In the genomic region with DNA sequence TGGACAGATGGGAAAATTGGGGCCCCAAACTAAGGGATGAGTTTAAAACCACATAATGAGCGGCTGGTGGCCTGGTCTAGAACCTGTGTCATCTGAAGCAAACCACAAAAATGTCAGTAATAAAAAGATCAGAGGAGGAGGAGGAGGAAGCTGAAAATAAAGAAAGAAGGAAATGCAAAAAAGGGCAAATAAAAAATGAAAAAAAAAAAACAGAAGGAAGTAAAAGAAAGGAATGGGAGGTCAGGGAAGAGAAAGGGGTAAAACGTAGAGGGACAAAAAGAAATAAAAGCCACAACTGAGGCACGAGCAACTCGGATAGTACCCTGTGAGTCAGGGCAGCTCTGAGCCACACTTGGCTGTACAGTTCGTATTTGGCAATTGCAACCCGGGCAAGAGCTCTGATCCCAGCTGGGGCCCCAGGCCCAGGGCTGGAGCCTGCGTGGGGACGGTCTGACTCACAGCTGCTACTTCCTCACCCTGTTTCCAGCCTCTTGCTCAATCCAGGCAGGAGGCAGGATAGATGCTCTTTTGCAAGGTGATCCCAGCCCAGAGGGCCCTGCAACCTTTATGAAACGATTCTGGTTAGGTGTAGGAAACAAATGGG, we compare ENCODE assay signal across 1 cellular context.
A peak's percentile ranks its signal among the peaks of the same experiment; 100 is the strongest.
TF ChIP-seq lines count a peak whose summit lies in the region.

No MANE protein-coding gene starts in this region.

TF ChIP-seq in HepG2, 621 proteins besides CTCF, POLR2A, EP300 and RAD21 (continued from another document and continues in another):
- TF ChIP-seq, protein P1, sequence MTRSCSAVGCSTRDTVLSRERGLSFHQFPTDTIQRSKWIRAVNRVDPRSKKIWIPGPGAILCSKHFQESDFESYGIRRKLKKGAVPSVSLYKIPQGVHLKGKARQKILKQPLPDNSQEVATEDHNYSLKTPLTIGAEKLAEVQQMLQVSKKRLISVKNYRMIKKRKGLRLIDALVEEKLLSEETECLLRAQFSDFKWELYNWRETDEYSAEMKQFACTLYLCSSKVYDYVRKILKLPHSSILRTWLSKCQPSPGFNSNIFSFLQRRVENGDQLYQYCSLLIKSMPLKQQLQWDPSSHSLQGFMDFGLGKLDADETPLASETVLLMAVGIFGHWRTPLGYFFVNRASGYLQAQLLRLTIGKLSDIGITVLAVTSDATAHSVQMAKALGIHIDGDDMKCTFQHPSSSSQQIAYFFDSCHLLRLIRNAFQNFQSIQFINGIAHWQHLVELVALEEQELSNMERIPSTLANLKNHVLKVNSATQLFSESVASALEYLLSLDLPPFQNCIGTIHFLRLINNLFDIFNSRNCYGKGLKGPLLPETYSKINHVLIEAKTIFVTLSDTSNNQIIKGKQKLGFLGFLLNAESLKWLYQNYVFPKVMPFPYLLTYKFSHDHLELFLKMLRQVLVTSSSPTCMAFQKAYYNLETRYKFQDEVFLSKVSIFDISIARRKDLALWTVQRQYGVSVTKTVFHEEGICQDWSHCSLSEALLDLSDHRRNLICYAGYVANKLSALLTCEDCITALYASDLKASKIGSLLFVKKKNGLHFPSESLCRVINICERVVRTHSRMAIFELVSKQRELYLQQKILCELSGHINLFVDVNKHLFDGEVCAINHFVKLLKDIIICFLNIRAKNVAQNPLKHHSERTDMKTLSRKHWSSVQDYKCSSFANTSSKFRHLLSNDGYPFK (CRISPR knock-in tag; IDR thresholded peaks at IDR 0.05; ENCODE audit: borderline replicate concordance), result no peak
- TF ChIP-seq KDM6A (CRISPR knock-in tag; IDR thresholded peaks at IDR 0.05; ENCODE audit: low read depth), result 0 out of 2 replicates have a peak, but pooled peaks have one; percentile 52
- no peak for TF ChIP-seq ZNF878 (CRISPR knock-in tag; IDR thresholded peaks at IDR 0.05)
- TF ChIP-seq ZNF816 (CRISPR knock-in tag; IDR thresholded peaks at IDR 0.05; ENCODE audit: borderline replicate concordance), result no peak
- peak; percentile 67; the same call in 1 of the 2 replicates for TF ChIP-seq TARDBP (CRISPR knock-in tag; IDR thresholded peaks at IDR 0.05)
- TF ChIP-seq KLF13 (CRISPR knock-in tag; IDR thresholded peaks at IDR 0.05), result no peak
- no peak for TF ChIP-seq PCBP2 (optimal IDR thresholded peaks at IDR 0.05; ENCODE audit: low read depth, low read length, poor library complexity, severe bottlenecking)
- no peak for TF ChIP-seq HNRNPLL (IDR thresholded peaks at IDR 0.05; ENCODE audit: low read depth, low read length, poor library complexity, severe bottlenecking)
- TF ChIP-seq, protein P2, sequence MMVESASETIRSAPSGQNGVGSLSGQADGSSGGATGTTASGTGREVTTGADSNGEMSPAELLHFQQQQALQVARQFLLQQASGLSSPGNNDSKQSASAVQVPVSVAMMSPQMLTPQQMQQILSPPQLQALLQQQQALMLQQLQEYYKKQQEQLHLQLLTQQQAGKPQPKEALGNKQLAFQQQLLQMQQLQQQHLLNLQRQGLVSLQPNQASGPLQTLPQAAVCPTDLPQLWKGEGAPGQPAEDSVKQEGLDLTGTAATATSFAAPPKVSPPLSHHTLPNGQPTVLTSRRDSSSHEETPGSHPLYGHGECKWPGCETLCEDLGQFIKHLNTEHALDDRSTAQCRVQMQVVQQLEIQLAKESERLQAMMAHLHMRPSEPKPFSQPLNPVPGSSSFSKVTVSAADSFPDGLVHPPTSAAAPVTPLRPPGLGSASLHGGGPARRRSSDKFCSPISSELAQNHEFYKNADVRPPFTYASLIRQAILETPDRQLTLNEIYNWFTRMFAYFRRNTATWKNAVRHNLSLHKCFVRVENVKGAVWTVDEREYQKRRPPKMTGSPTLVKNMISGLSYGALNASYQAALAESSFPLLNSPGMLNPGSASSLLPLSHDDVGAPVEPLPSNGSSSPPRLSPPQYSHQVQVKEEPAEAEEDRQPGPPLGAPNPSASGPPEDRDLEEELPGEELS (CRISPR knock-in tag; IDR thresholded peaks at IDR 0.05), result peak; percentile 65
- TF ChIP-seq, protein P3, sequence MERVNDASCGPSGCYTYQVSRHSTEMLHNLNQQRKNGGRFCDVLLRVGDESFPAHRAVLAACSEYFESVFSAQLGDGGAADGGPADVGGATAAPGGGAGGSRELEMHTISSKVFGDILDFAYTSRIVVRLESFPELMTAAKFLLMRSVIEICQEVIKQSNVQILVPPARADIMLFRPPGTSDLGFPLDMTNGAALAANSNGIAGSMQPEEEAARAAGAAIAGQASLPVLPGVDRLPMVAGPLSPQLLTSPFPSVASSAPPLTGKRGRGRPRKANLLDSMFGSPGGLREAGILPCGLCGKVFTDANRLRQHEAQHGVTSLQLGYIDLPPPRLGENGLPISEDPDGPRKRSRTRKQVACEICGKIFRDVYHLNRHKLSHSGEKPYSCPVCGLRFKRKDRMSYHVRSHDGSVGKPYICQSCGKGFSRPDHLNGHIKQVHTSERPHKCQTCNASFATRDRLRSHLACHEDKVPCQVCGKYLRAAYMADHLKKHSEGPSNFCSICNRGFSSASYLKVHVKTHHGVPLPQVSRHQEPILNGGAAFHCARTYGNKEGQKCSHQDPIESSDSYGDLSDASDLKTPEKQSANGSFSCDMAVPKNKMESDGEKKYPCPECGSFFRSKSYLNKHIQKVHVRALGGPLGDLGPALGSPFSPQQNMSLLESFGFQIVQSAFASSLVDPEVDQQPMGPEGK (CRISPR knock-in tag; IDR thresholded peaks at IDR 0.05), result peak; percentile 55; the same call in 1 of the 2 replicates
- TF ChIP-seq BORCS8-MEF2B (CRISPR knock-in tag; IDR thresholded peaks at IDR 0.05), result no peak
- peak; percentile 66; the same call in 1 of the 2 replicates for TF ChIP-seq ZNF768 (CRISPR knock-in tag; IDR thresholded peaks at IDR 0.05)
- no peak for TF ChIP-seq ZBTB1 (CRISPR knock-in tag; IDR thresholded peaks at IDR 0.05; ENCODE audit: borderline replicate concordance)
- TF ChIP-seq HNF4A (CRISPR knock-in tag; IDR thresholded peaks at IDR 0.05), result peak; percentile 70
- TF ChIP-seq ADNP (CRISPR knock-in tag; IDR thresholded peaks at IDR 0.05), result no peak
- 0 out of 2 replicates have a peak, but pooled peaks have one; percentile 23 for TF ChIP-seq ZNF766 (CRISPR knock-in tag; IDR thresholded peaks at IDR 0.05; ENCODE audit: borderline replicate concordance)
- no peak for TF ChIP-seq ZNF790 (CRISPR knock-in tag; IDR thresholded peaks at IDR 0.05; ENCODE audit: borderline replicate concordance)
- TF ChIP-seq ZNF124 (CRISPR knock-in tag; IDR thresholded peaks at IDR 0.05), result 0 out of 2 replicates have a peak, but pooled peaks have one; percentile 55
- peak; percentile 53 for TF ChIP-seq BCL6 (CRISPR knock-in tag; IDR thresholded peaks at IDR 0.05)
- no peak for TF ChIP-seq ZNF879 (CRISPR knock-in tag; IDR thresholded peaks at IDR 0.05)
- TF ChIP-seq, protein P4, sequence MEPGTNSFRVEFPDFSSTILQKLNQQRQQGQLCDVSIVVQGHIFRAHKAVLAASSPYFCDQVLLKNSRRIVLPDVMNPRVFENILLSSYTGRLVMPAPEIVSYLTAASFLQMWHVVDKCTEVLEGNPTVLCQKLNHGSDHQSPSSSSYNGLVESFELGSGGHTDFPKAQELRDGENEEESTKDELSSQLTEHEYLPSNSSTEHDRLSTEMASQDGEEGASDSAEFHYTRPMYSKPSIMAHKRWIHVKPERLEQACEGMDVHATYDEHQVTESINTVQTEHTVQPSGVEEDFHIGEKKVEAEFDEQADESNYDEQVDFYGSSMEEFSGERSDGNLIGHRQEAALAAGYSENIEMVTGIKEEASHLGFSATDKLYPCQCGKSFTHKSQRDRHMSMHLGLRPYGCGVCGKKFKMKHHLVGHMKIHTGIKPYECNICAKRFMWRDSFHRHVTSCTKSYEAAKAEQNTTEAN (CRISPR knock-in tag; conservative IDR thresholded peaks at IDR 0.05), result no peak
- TF ChIP-seq ETV6 (CRISPR knock-in tag; conservative IDR thresholded peaks at IDR 0.05), result 0 out of 2 replicates have a peak, but pooled peaks have one; percentile 31
- TF ChIP-seq ZNF335 (CRISPR knock-in tag; IDR thresholded peaks at IDR 0.05), result no peak
- TF ChIP-seq ZNF598 (CRISPR knock-in tag; IDR thresholded peaks at IDR 0.05; ENCODE audit: borderline replicate concordance), result peak; percentile 68; the same call in 1 of the 2 replicates
- TF ChIP-seq ZFP36L2 (CRISPR knock-in tag; IDR thresholded peaks at IDR 0.05), result no peak
- TF ChIP-seq SRY (CRISPR knock-in tag; IDR thresholded peaks at IDR 0.05), result no peak
- TF ChIP-seq, protein P5, sequence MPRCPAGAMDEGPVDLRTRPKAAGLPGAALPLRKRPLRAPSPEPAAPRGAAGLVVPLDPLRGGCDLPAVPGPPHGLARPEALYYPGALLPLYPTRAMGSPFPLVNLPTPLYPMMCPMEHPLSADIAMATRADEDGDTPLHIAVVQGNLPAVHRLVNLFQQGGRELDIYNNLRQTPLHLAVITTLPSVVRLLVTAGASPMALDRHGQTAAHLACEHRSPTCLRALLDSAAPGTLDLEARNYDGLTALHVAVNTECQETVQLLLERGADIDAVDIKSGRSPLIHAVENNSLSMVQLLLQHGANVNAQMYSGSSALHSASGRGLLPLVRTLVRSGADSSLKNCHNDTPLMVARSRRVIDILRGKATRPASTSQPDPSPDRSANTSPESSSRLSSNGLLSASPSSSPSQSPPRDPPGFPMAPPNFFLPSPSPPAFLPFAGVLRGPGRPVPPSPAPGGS (CRISPR knock-in tag; IDR thresholded peaks at IDR 0.05), result no peak
- TF ChIP-seq PPARG (CRISPR knock-in tag; conservative IDR thresholded peaks at IDR 0.05), result no peak
- TF ChIP-seq HMG20B (CRISPR knock-in tag; conservative IDR thresholded peaks at IDR 0.05), result peak; percentile 56; the same call in 1 of the 2 replicates
- no peak for TF ChIP-seq SP5 (CRISPR knock-in tag; IDR thresholded peaks at IDR 0.05; ENCODE audit: borderline replicate concordance, low read depth)
- TF ChIP-seq KLF12 (CRISPR knock-in tag; IDR thresholded peaks at IDR 0.05; ENCODE audit: borderline replicate concordance), result no peak
- TF ChIP-seq MED1 (CRISPR knock-in tag; IDR thresholded peaks at IDR 0.05), result peak; percentile 77
- TF ChIP-seq ZNF510 (CRISPR knock-in tag; IDR thresholded peaks at IDR 0.05; ENCODE audit: low read depth), result no peak
- peak; percentile 58; the same call in 1 of the 2 replicates for TF ChIP-seq ISL2 (CRISPR knock-in tag; IDR thresholded peaks at IDR 0.05)
- no peak for TF ChIP-seq ZNF543 (CRISPR knock-in tag; IDR thresholded peaks at IDR 0.05)
- TF ChIP-seq, protein P6, sequence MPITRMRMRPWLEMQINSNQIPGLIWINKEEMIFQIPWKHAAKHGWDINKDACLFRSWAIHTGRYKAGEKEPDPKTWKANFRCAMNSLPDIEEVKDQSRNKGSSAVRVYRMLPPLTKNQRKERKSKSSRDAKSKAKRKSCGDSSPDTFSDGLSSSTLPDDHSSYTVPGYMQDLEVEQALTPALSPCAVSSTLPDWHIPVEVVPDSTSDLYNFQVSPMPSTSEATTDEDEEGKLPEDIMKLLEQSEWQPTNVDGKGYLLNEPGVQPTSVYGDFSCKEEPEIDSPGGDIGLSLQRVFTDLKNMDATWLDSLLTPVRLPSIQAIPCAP (CRISPR knock-in tag; IDR thresholded peaks at IDR 0.05; ENCODE audit: low read depth), result no peak
- TF ChIP-seq NCOA1 (CRISPR knock-in tag; IDR thresholded peaks at IDR 0.05), result no peak
- TF ChIP-seq KDM3A (CRISPR knock-in tag; IDR thresholded peaks at IDR 0.05; ENCODE audit: low read depth), result peak; percentile 76; the same call in 1 of the 2 replicates
- TF ChIP-seq GABPA (IDR thresholded peaks at IDR 0.05; ENCODE audit: low read depth, low read length), result no peak
- no peak for TF ChIP-seq GABPA (CRISPR knock-in tag; IDR thresholded peaks at IDR 0.05; ENCODE audit: low read depth)
- TF ChIP-seq, protein P7, sequence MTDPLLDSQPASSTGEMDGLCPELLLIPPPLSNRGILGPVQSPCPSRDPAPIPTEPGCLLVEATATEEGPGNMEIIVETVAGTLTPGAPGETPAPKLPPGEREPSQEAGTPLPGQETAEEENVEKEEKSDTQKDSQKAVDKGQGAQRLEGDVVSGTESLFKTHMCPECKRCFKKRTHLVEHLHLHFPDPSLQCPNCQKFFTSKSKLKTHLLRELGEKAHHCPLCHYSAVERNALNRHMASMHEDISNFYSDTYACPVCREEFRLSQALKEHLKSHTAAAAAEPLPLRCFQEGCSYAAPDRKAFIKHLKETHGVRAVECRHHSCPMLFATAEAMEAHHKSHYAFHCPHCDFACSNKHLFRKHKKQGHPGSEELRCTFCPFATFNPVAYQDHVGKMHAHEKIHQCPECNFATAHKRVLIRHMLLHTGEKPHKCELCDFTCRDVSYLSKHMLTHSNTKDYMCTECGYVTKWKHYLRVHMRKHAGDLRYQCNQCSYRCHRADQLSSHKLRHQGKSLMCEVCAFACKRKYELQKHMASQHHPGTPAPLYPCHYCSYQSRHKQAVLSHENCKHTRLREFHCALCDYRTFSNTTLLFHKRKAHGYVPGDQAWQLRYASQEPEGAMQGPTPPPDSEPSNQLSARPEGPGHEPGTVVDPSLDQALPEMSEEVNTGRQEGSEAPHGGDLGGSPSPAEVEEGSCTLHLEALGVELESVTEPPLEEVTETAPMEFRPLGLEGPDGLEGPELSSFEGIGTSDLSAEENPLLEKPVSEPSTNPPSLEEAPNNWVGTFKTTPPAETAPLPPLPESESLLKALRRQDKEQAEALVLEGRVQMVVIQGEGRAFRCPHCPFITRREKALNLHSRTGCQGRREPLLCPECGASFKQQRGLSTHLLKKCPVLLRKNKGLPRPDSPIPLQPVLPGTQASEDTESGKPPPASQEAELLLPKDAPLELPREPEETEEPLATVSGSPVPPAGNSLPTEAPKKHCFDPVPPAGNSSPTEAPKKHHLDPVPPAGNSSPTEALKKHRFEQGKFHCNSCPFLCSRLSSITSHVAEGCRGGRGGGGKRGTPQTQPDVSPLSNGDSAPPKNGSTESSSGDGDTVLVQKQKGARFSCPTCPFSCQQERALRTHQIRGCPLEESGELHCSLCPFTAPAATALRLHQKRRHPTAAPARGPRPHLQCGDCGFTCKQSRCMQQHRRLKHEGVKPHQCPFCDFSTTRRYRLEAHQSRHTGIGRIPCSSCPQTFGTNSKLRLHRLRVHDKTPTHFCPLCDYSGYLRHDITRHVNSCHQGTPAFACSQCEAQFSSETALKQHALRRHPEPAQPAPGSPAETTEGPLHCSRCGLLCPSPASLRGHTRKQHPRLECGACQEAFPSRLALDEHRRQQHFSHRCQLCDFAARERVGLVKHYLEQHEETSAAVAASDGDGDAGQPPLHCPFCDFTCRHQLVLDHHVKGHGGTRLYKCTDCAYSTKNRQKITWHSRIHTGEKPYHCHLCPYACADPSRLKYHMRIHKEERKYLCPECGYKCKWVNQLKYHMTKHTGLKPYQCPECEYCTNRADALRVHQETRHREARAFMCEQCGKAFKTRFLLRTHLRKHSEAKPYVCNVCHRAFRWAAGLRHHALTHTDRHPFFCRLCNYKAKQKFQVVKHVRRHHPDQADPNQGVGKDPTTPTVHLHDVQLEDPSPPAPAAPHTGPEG (CRISPR knock-in tag; IDR thresholded peaks at IDR 0.05), result no peak
- peak; percentile 90 for TF ChIP-seq SALL1 (CRISPR knock-in tag; IDR thresholded peaks at IDR 0.05)
- TF ChIP-seq HIVEP1 (CRISPR knock-in tag; IDR thresholded peaks at IDR 0.05), result no peak
- peak; percentile 33; the same call in 1 of the 2 replicates for TF ChIP-seq MIER2 (CRISPR knock-in tag; IDR thresholded peaks at IDR 0.05)
- TF ChIP-seq ZFAT (CRISPR knock-in tag; conservative IDR thresholded peaks at IDR 0.05), result no peak
- TF ChIP-seq, protein P8, sequence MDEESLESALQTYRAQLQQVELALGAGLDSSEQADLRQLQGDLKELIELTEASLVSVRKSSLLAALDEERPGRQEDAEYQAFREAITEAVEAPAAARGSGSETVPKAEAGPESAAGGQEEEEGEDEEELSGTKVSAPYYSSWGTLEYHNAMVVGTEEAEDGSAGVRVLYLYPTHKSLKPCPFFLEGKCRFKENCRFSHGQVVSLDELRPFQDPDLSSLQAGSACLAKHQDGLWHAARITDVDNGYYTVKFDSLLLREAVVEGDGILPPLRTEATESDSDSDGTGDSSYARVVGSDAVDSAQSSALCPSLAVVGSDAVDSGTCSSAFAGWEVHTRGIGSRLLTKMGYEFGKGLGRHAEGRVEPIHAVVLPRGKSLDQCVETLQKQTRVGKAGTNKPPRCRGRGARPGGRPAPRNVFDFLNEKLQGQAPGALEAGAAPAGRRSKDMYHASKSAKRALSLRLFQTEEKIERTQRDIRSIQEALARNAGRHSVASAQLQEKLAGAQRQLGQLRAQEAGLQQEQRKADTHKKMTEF (CRISPR knock-in tag; IDR thresholded peaks at IDR 0.05), result peak; percentile 74; the same call in 1 of the 2 replicates
